In the genomic region with DNA sequence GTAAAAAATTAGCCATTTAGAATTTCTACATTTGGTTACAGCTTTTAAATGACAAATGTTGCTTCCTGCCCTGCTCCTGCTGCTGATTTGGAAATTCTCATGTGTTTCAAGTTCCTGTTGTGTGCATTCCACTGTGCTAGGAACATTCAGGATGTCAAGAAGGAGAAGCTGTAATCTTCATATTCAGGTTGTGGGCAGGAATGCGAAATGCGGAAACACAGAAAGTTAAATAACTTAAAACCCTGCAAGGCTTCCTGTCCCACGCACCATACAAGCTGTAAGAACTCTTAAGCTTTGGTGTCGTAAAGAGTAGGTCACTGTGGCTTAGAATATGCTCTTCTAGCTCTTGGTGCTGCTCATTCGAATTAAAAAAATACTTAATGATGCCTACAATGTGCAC, we compare ENCODE assay signal across 11 cellular contexts. TPM values are rescaled to one million over a fixed set of nuclear protein-coding genes. Genes with fewer than 3 reads are reported as not detected.
DNase-seq lines count a peak whose midpoint lies in the region; ATAC-seq and TF ChIP-seq lines count a peak whose summit lies in the region.
"Had no signal": no experiment of that assay in that cellular context is flagged by ENCODE, and none has a peak within 500 bp of the region (broad histone marks: within the 10 kb centered on the region; RNA-seq: fewer than 3 reads in every experiment).

No MANE protein-coding gene starts in this region.

- peak; percentile 43 for ATAC-seq in activated naive CD8-positive, alpha-beta T cell treated with anti-CD3 and anti-CD28 coated beads, Interleukin-2, amount 10 ng/mL, durations not matched to agents 7 days and 5 days (ENCODE audit: low read depth)

- no peaks in the 10 kb centered on the region for H3K9me3 Mint-ChIP-seq in activated naive CD8-positive, alpha-beta T cell treated with anti-CD3 and anti-CD28 coated beads, Interleukin-2, amount 10 ng/mL, durations not matched to agents 7 days and 5 days
- H3K9me3 Mint-ChIP-seq in neural progenitor cell = peaks cover 2% of the 10 kb centered on the region

- H3K4me3 ChIP-seq in mucosa of rectum (ENCODE audit: low read length in 2 of 2) (peak overlapping the region in 1 of 2 donors; percentile 20), MM.1S (ENCODE audit: low read length) (no peak overlapping the region), neural progenitor cell (no peak overlapping the region)
- H3K4me3 ChIP-seq: coronary artery had no signal

- peak overlapping the region; percentile 59 to 63 for H3K27ac ChIP-seq in mucosa of rectum (ENCODE audit: low read depth in 2 of 2, low read length in 2 of 2)
- no peak overlapping the region for H3K27ac ChIP-seq in MM.1S (ENCODE audit: low read length)
- H3K27ac ChIP-seq in neural progenitor cell = no peak overlapping the region

- no peaks in the 10 kb centered on the region for H3F3A ChIP-seq in MM.1S (ENCODE audit: insufficient read depth, low read length)
- no peaks in the 10 kb centered on the region for H3F3A ChIP-seq in neural progenitor cell (ENCODE audit: low read depth)

- H3K9ac ChIP-seq in mucosa of rectum (ENCODE audit: low read depth in 1 of 2, low read length in 2 of 2) (no peak overlapping the region), MM.1S (ENCODE audit: low read length) (no peak overlapping the region), neural progenitor cell (no peak overlapping the region)

- H3K4me1 ChIP-seq in mucosa of rectum (ENCODE audit: control insufficient read depth in 2 of 2, insufficient read depth in 2 of 2, low read length in 2 of 2) = peaks cover 0 to 4% of the 10 kb centered on the region in 2 donors
- H3K4me1 ChIP-seq in MM.1S (ENCODE audit: low read length) = no peaks in the 10 kb centered on the region
- no peaks in the 10 kb centered on the region for H3K4me1 ChIP-seq in neural progenitor cell

- POLR2A ChIA-PET in activated naive CD8-positive, alpha-beta T cell treated with anti-CD3 and anti-CD28 coated beads, Interleukin-2, amount 10 ng/mL, durations not matched to agents 7 days and 5 days (lab: Charles Lee) = interaction anchor here (0.7 to 4.9 kb wide), 7 partner anchors 8 to 87 kb away, joined by 3 to 43 read pairs (median 6); partner anchors contain the start of genes PRMT2 and S100B

- no peaks in the 10 kb centered on the region for H4K20me1 ChIP-seq in MM.1S (ENCODE audit: insufficient read depth, low read length)
- no peaks in the 10 kb centered on the region for H4K20me1 ChIP-seq in neural progenitor cell (ENCODE audit: low read depth)

- peaks cover 43% of the 10 kb centered on the region for H3K4me1 Mint-ChIP-seq in activated naive CD8-positive, alpha-beta T cell treated with anti-CD3 and anti-CD28 coated beads, Interleukin-2, amount 10 ng/mL, durations not matched to agents 7 days and 5 days
- no peaks in the 10 kb centered on the region for H3K4me1 Mint-ChIP-seq in neural progenitor cell

- H2AFZ ChIP-seq in MM.1S (ENCODE audit: low read length) = no peak overlapping the region
- no peak overlapping the region for H2AFZ ChIP-seq in neural progenitor cell (replicated peaks)

- peaks cover 51 to 58% of the 10 kb centered on the region in 2 donors for H3K36me3 ChIP-seq in mucosa of rectum (ENCODE audit: control insufficient read depth in 2 of 2, insufficient read depth in 2 of 2, low read length in 2 of 2)
- H3K36me3 ChIP-seq in MM.1S (replicated peaks; ENCODE audit: insufficient read depth, low read length) = no peaks in the 10 kb centered on the region
- peaks cover 4% of the 10 kb centered on the region for H3K36me3 ChIP-seq in neural progenitor cell

- H3K9me2 ChIP-seq in MM.1S (replicated peaks; ENCODE audit: insufficient read depth, low read length) = no peaks in the 10 kb centered on the region

- H3K27me3 ChIP-seq in mucosa of rectum (ENCODE audit: control insufficient read depth in 2 of 2, insufficient read depth in 2 of 2, low read length in 2 of 2) (no peaks in the 10 kb centered on the region), MM.1S (replicated peaks; ENCODE audit: insufficient read depth, low read length) (no peaks in the 10 kb centered on the region), neural progenitor cell (no peaks in the 10 kb centered on the region)

- peaks cover 40% of the 10 kb centered on the region for H3K36me3 Mint-ChIP-seq in activated naive CD8-positive, alpha-beta T cell treated with anti-CD3 and anti-CD28 coated beads, Interleukin-2, amount 10 ng/mL, durations not matched to agents 7 days and 5 days
- H3K36me3 Mint-ChIP-seq in neural progenitor cell = peaks cover 41% of the 10 kb centered on the region

- H3K27ac Mint-ChIP-seq in activated naive CD8-positive, alpha-beta T cell treated with anti-CD3 and anti-CD28 coated beads, Interleukin-2, amount 10 ng/mL, durations not matched to agents 7 days and 5 days = peak overlapping the region; percentile 93
- H3K27ac Mint-ChIP-seq in neural progenitor cell = no peak overlapping the region

- no peak for TF ChIP-seq CTCF in MM.1S (IDR thresholded peaks at IDR 0.05; ENCODE audit: low read length)
- TF ChIP-seq CTCF in neural progenitor cell (IDR thresholded peaks at IDR 0.05) = no peak

- no peak overlapping the region for H3K4me2 ChIP-seq in MM.1S (ENCODE audit: low read depth, low read length)
- H3K4me2 ChIP-seq in neural progenitor cell = no peak overlapping the region

- H3K9me3 ChIP-seq in mucosa of rectum (ENCODE audit: control insufficient read depth in 2 of 2, low read length in 2 of 2) (no peaks in the 10 kb centered on the region), MM.1S (replicated peaks; ENCODE audit: insufficient read depth, low read length) (no peaks in the 10 kb centered on the region), neural progenitor cell (ENCODE audit: low read depth) (no peaks in the 10 kb centered on the region)

- H3K4me3 Mint-ChIP-seq in activated naive CD8-positive, alpha-beta T cell treated with anti-CD3 and anti-CD28 coated beads, Interleukin-2, amount 10 ng/mL, durations not matched to agents 7 days and 5 days = peak overlapping the region; percentile 67
- H3K4me3 Mint-ChIP-seq in neural progenitor cell = no peak overlapping the region

- H3K27me3 Mint-ChIP-seq in activated naive CD8-positive, alpha-beta T cell treated with anti-CD3 and anti-CD28 coated beads, Interleukin-2, amount 10 ng/mL, durations not matched to agents 7 days and 5 days = no peaks in the 10 kb centered on the region
- peaks cover 2% of the 10 kb centered on the region for H3K27me3 Mint-ChIP-seq in neural progenitor cell (ENCODE audit: insufficient read depth, low read depth)

- DNase-seq in CD1c-positive myeloid dendritic cell (ENCODE audit: extremely low spot score) (peak; percentile 83), KG1 (lab: John Stamatoyannopoulos, UW) (peak; percentile 17), NAMALWA (ENCODE audit: low spot score) (no peak), MM.1S (no peak), neural progenitor cell (ENCODE audit: low spot score) (no peak), NCI-H2196 treated with DMSO at 0.1 percent for 48 hours (lab: John Stamatoyannopoulos, UW; ENCODE audit: unreplicated experiment) (no peak)
- DNase-seq in activated naive CD8-positive, alpha-beta T cell treated with anti-CD3 and anti-CD28 coated beads, Interleukin-2, amount 10 ng/mL, durations not matched to agents 7 days and 5 days = no peak
- DNase-seq: NCI-H1436 treated with DMSO at 0.1 percent for 48 hours; NK-92 treated with Interleukin-12 subunit alpha and Interleukin-12 subunit beta, amount 100 ng/mL, for 24 hours had no signal

- H3K79me2 ChIP-seq in MM.1S (ENCODE audit: low read length) (no peaks in the 10 kb centered on the region), neural progenitor cell (ENCODE audit: low read depth) (no peaks in the 10 kb centered on the region)

RNA-seq across cellular contexts. Expression of gene S100B, which starts 52.6 kb away (rescaled TPM):
- total RNA-seq in activated naive CD8-positive, alpha-beta T cell treated with anti-CD3 and anti-CD28 coated beads, Interleukin-2, amount 10 ng/mL, durations not matched to agents 7 days and 5 days = 10 to 100 TPM; 15.8 to 16.3 TPM
- 0.60 and 1.0 TPM in 2 replicates for total RNA-seq in neural progenitor cell (ENCODE audit: low replicate concordance)

Comparison
In these comparisons a context has a peak if more than half of its experiments do, and no peak if none do; other contexts are left out.
1. DNase-seq: peak in CD1c-positive myeloid dendritic cell (single experiment) and KG1 (single experiment); none in activated naive CD8-positive, alpha-beta T cell treated with anti-CD3 and anti-CD28 coated beads, Interleukin-2, amount 10 ng/mL, durations not matched to agents 7 days and 5 days (single experiment), NAMALWA (single experiment), MM.1S (single experiment), neural progenitor cell (single experiment) and NCI-H2196 treated with DMSO at 0.1 percent for 48 hours (single experiment).
2. H3K27ac ChIP-seq: peak in mucosa of rectum (2 of 2); none in MM.1S (single experiment) and neural progenitor cell (single experiment).